In genomic region chr9:133528887-133529262, GRCh38 we compare ENCODE assay signal across 31 cellular contexts. TPM values are rescaled to one million over a fixed set of nuclear protein-coding genes. Genes with fewer than 3 reads are reported as not detected.
DNase-seq lines count a peak whose midpoint lies in the region; ATAC-seq and TF ChIP-seq lines count a peak whose summit lies in the region.
"Had no signal": no experiment of that assay in that cellular context is flagged by ENCODE, and none has a peak within 500 bp of the region (broad histone marks: within the 10 kb centered on the region; RNA-seq: fewer than 3 reads in every experiment).

No MANE protein-coding gene starts in this region.

- H3K4me2 ChIP-seq in GM23338, result peak overlapping the region; percentile 55; the same call in 1 of the 2 replicates

- H3K27ac Mint-ChIP-seq in GM23338, result no peak overlapping the region
- H3K27ac Mint-ChIP-seq: activated naive CD8-positive, alpha-beta T cell treated with anti-CD3 and anti-CD28 coated beads for 36 hours; CD8-positive, alpha-beta memory T cell; natural killer cell had no signal

- peaks cover 37% of the 10 kb centered on the region for H3K4me1 ChIP-seq in GM23338 (ENCODE audit: insufficient read depth)

- DNase-seq in NCI-H1417 (lab: John Stamatoyannopoulos, UW) (peak in 2 of 3 experiments; percentile 16 to 18), NCI-H1417 treated with DMSO at 0.1 percent for 48 hours (lab: John Stamatoyannopoulos, UW) (no peak), GM23338 (ENCODE audit: low spot score) (no peak), NCI-H345 (lab: John Stamatoyannopoulos, UW) (peak; percentile 57), myocyte (ENCODE audit: low read depth) (peak; percentile 56), RKO (ENCODE audit: low spot score) (no peak), dorsolateral prefrontal cortex (no peak)
- DNase-seq: activated CD8-positive, alpha-beta memory T cell treated with anti-CD3 and anti-CD28 coated beads for 24 hours; activated effector memory CD4-positive, alpha-beta T cell treated with anti-CD3 and anti-CD28 coated beads, Interleukin-2, amount 50 U/mL, for 16 hours; activated naive CD8-positive, alpha-beta T cell treated with anti-CD3 and anti-CD28 coated beads for 36 hours; aorta; CD8-positive, alpha-beta memory T cell; DMS79; effector CD8-positive, alpha-beta T cell; GF-D8; HCEC 1CT; midbrain; natural killer cell; NCI-H187 treated with DMSO at 0.1 percent for 48 hours; NCI-H524 treated with DMSO at 0.1 percent for 48 hours; small intestine; stimulated activated CD4-positive, alpha-beta T cell treated with anti-CD3 and anti-CD28 coated beads, Interleukin-1b, Interleukin-23, amount 100 ng/mL, for 48 hours; stomach; T-helper 2 cell had no signal

- no peaks in the 10 kb centered on the region for H4K20me1 ChIP-seq in GM23338 (replicated peaks; ENCODE audit: insufficient read depth)

- H3K4me3 Mint-ChIP-seq in GM23338, result no peak overlapping the region
- H3K4me3 Mint-ChIP-seq: activated naive CD8-positive, alpha-beta T cell treated with anti-CD3 and anti-CD28 coated beads for 36 hours; CD8-positive, alpha-beta memory T cell; natural killer cell had no signal

- H3K27me3 Mint-ChIP-seq in GM23338 (ENCODE audit: insufficient read depth, low read depth, poor library complexity), result peaks cover 22% of the 10 kb centered on the region
- H3K27me3 Mint-ChIP-seq: activated naive CD8-positive, alpha-beta T cell treated with anti-CD3 and anti-CD28 coated beads for 36 hours had no signal

- H3K27me3 ChIP-seq in GM23338 (ENCODE audit: insufficient read depth) (peaks cover 6% of the 10 kb centered on the region; the same call in 1 of the 2 replicates), dorsolateral prefrontal cortex (no peaks in the 10 kb centered on the region)
- H3K27me3 ChIP-seq: ovary, thyroid gland had no signal

- no peaks in the 10 kb centered on the region for H3K9me2 ChIP-seq in GM23338 (ENCODE audit: insufficient read depth)

- H3F3A ChIP-seq in GM23338 (replicated peaks; ENCODE audit: low read depth), result 0 out of 2 replicates have a peak, but pooled peaks cover 4% of the 10 kb centered on the region

- H3K4me3 ChIP-seq in GM23338 (no peak overlapping the region), dorsolateral prefrontal cortex (no peak overlapping the region)
- H3K4me3 ChIP-seq: ovary, stomach, thyroid gland had no signal

- H3K27ac ChIP-seq in GM23338 (ENCODE audit: low read depth), result no peak overlapping the region
- peak overlapping the region in 3 of 59 donors; percentile 49 to 89 (median 79) for H3K27ac ChIP-seq in dorsolateral prefrontal cortex
- H3K27ac ChIP-seq: ovary, stomach had no signal

- intact Hi-C loops in dorsolateral prefrontal cortex (cut with DNase I), result no loop called here

- no peaks in the 10 kb centered on the region; the same call in 2 of the 3 replicates for H3K36me3 Mint-ChIP-seq in GM23338 (ENCODE audit: low read depth)
- H3K36me3 Mint-ChIP-seq: activated naive CD8-positive, alpha-beta T cell treated with anti-CD3 and anti-CD28 coated beads for 36 hours; CD8-positive, alpha-beta memory T cell; natural killer cell had no signal

- no peaks in the 10 kb centered on the region for H3K79me2 ChIP-seq in GM23338 (replicated peaks; ENCODE audit: insufficient read depth)

- H3K9me3 Mint-ChIP-seq in GM23338, result no peaks in the 10 kb centered on the region
- H3K9me3 Mint-ChIP-seq: activated naive CD8-positive, alpha-beta T cell treated with anti-CD3 and anti-CD28 coated beads for 36 hours; CD8-positive, alpha-beta memory T cell; natural killer cell had no signal

- TF ChIP-seq CTCF in GM23338 (conservative IDR thresholded peaks at IDR 0.05; ENCODE audit: low read depth in 2 of 2) (no peak), dorsolateral prefrontal cortex (IDR thresholded peaks at IDR 0.05 in 54 of 56, conservative IDR thresholded peaks at IDR 0.05 in 2 of 56; ENCODE audit: low read depth in 1 of 56, partially characterized antibody in 56 of 56) (no peak)

- H3K4me1 Mint-ChIP-seq in GM23338, result peaks cover 44% of the 10 kb centered on the region

- ATAC-seq in GM23338, result no peak
- ATAC-seq in GM19035 (IDR thresholded peaks at IDR 0.05; ENCODE audit: unreplicated experiment), result no peak
- ATAC-seq: natural killer cell had no signal

- H3K36me3 ChIP-seq in GM23338 (ENCODE audit: insufficient read depth), result no peaks in the 10 kb centered on the region
- H3K36me3 ChIP-seq: ovary, stomach, thyroid gland had no signal

- 0 out of 2 replicates have a peak overlapping the region, but pooled peaks have one; percentile 56 for H2AFZ ChIP-seq in GM23338

TF ChIP-seq in GM23338, 12 proteins besides CTCF, POLR2A, EP300 and RAD21:
- TF ChIP-seq STAT1 (IDR thresholded peaks at IDR 0.05; ENCODE audit: unreplicated experiment), result no peak

RNA-seq across cellular contexts. Expression of gene MYMK, which starts 4.1 kb away (rescaled TPM):
- not detected in 2 replicates for total RNA-seq in GM23338 (2014; rRNA removed; shearing (Covaris generic))
- 0.54 TPM in 1 of 2 replicates, not detected in the other for polyA plus RNA-seq in GM23338 (2016; fragmentation: Nextera tagmentation; extraction: Ambion mirVana)
- 441 and 664 TPM in 2 replicates for total RNA-seq in myocyte
- polyA plus RNA-seq in myocyte (2012), result 438 TPM
- total RNA-seq in dorsolateral prefrontal cortex, result 1 to 10 TPM in 5 of 120 experiments, under 1 TPM in 14, not detected in 101; 0.39 to 3.1 (median 0.75) TPM
- total RNA-seq: activated naive CD8-positive, alpha-beta T cell treated with anti-CD3 and anti-CD28 coated beads for 36 hours; aorta; CD8-positive, alpha-beta memory T cell; epithelial cell of proximal tubule; lower leg skin; natural killer cell; ovary; renal cortical epithelial cell; stomach; thyroid gland had no signal
- polyA plus RNA-seq: aorta; CD8-positive, alpha-beta memory T cell; keratinocyte; ovary; small intestine; stomach had no signal

RNA-seq across cellular contexts. Expression of gene ADAMTSL2, which starts 5.6 kb away (rescaled TPM):
- total RNA-seq in GM23338 (2014; rRNA removed; shearing (Covaris generic)), result 0.66 and 1.1 TPM in 2 replicates
- polyA plus RNA-seq in GM23338 (2016; fragmentation: Nextera tagmentation; extraction: Ambion mirVana), result 0.15 and 0.21 TPM in 2 replicates
- total RNA-seq in myocyte (4.7 and 8.1 TPM in 2 replicates), dorsolateral prefrontal cortex (10 to 100 TPM in 118 of 120 experiments, 1 to 10 TPM in 2; 9.6 to 24.0 (median 15.4) TPM)
- 8.8 TPM for polyA plus RNA-seq in myocyte (2012)
- total RNA-seq: CD8-positive, alpha-beta memory T cell; epithelial cell of proximal tubule; natural killer cell had no signal
- polyA plus RNA-seq: CD8-positive, alpha-beta memory T cell; keratinocyte had no signal

RNA-seq across cellular contexts. Expression of gene SLC2A6, which starts 50.0 kb away (rescaled TPM):
- total RNA-seq in GM23338 (2014; rRNA removed; shearing (Covaris generic)), result 30.9 and 39.3 TPM in 2 replicates
- 17.5 and 17.6 TPM in 2 replicates for polyA plus RNA-seq in GM23338 (2016; fragmentation: Nextera tagmentation; extraction: Ambion mirVana)
- total RNA-seq in myocyte (16.0 and 16.9 TPM in 2 replicates), dorsolateral prefrontal cortex (10 to 100 TPM; 14.8 to 39.2 (median 25.7) TPM)
- 11.5 TPM for polyA plus RNA-seq in myocyte (2012)

Comparison
In these comparisons a context has a peak if more than half of its experiments do, and no peak if none do; other contexts are left out.
1. DNase-seq: peak in NCI-H1417 (2 of 3), NCI-H345 (single experiment) and myocyte (single experiment); none in NCI-H1417 treated with DMSO at 0.1 percent for 48 hours (single experiment), GM23338 (single experiment), RKO (single experiment) and dorsolateral prefrontal cortex (0 of 10).
2. RNA of gene MYMK, which starts 4.1 kb away (total RNA-seq): 441 to 664 TPM in myocyte; not detected in GM23338 and 0.39 to 3.1 TPM in dorsolateral prefrontal cortex; every median in the first group is over 100 times any median in the second.